In the genomic region with DNA sequence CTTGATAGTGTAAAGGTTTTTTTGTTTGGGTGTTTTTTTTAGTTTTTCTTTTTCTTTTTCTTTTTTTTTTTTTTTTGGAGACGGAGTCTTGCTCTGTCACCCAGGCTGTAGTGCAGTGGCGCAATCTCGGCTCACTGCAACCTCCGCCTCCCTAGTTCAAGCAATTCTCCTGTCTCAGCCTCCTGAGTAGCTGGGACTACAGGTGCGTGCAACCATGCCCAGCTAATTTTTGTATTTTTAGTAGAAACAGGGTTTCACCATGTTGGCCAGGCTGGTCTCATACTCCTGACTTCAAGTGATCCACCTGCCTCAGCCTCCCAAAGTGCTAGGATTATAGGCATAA, we compare ENCODE assay signal across 5 cellular contexts. TPM values are rescaled to one million over a fixed set of nuclear protein-coding genes. Genes with fewer than 3 reads are reported as not detected.
"Had no signal": no experiment of that assay in that cellular context is flagged by ENCODE, and none has a peak within 500 bp of the region (broad histone marks: within the 10 kb centered on the region; RNA-seq: fewer than 3 reads in every experiment).

No MANE protein-coding gene starts in this region.

RNA-seq across cellular contexts. Expression of a gene that starts 3.1 kb away (rescaled TPM):
- total RNA-seq: GM23338, H1, H9 had no signal
- polyA plus RNA-seq: GM23338, H1, IgD-negative memory B cell had no signal

RNA-seq across cellular contexts. Expression of a gene that starts 15.5 kb away (rescaled TPM):
- total RNA-seq: GM23338, H1, H9, HT-29 had no signal
- polyA plus RNA-seq: GM23338, H1, IgD-negative memory B cell had no signal
